In the genomic region with DNA sequence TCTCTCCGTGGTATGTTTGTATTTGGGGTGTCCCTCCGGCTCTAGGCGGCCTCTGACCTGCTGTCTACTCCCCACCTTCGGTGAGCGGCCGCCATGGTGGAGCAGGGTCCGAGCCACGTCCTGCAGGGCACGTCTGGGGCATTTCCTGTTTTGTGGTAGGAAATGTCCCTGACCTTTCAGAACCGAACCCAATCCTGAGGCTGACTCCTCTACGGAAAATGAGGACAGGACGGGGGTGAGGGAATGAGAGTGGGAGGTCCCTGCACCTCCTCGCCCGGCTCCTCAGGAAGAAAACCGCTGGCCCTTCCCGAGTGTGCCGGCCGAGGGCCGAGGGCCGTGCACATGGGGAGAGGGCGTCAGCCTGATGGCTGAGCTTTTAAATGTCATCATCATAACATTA, we compare ENCODE assay signal across 1 cellular context.
TF ChIP-seq lines count a peak whose summit lies in the region.

No MANE protein-coding gene starts in this region.

TF ChIP-seq in endothelial cell of umbilical vein, 7 proteins besides CTCF, POLR2A, EP300 and RAD21:
- TF ChIP-seq FOS (IDR thresholded peaks at IDR 0.05; ENCODE audit: borderline replicate concordance, insufficient read depth, low read length) (no peak), MYC (IDR thresholded peaks at IDR 0.05; ENCODE audit: low read depth, low read length) (no peak), EZH2 (IDR thresholded peaks at IDR 0.05; ENCODE audit: borderline replicate concordance, low read depth, low read length, severe bottlenecking) (no peak), GATA2 (IDR thresholded peaks at IDR 0.05; ENCODE audit: insufficient read depth, insufficient read length, low read depth, low read length) (no peak), JUN (IDR thresholded peaks at IDR 0.05; ENCODE audit: borderline replicate concordance, insufficient read depth, insufficient read length, low read depth) (no peak), POLR2AphosphoS5 (IDR thresholded peaks at IDR 0.05; ENCODE audit: insufficient read depth, low read depth, low read length) (no peak)
- TF ChIP-seq, protein P1, sequence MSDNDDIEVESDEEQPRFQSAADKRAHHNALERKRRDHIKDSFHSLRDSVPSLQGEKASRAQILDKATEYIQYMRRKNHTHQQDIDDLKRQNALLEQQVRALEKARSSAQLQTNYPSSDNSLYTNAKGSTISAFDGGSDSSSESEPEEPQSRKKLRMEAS (IDR thresholded peaks at IDR 0.05; ENCODE audit: insufficient read depth, insufficient read length): no peak
